In the genomic region with DNA sequence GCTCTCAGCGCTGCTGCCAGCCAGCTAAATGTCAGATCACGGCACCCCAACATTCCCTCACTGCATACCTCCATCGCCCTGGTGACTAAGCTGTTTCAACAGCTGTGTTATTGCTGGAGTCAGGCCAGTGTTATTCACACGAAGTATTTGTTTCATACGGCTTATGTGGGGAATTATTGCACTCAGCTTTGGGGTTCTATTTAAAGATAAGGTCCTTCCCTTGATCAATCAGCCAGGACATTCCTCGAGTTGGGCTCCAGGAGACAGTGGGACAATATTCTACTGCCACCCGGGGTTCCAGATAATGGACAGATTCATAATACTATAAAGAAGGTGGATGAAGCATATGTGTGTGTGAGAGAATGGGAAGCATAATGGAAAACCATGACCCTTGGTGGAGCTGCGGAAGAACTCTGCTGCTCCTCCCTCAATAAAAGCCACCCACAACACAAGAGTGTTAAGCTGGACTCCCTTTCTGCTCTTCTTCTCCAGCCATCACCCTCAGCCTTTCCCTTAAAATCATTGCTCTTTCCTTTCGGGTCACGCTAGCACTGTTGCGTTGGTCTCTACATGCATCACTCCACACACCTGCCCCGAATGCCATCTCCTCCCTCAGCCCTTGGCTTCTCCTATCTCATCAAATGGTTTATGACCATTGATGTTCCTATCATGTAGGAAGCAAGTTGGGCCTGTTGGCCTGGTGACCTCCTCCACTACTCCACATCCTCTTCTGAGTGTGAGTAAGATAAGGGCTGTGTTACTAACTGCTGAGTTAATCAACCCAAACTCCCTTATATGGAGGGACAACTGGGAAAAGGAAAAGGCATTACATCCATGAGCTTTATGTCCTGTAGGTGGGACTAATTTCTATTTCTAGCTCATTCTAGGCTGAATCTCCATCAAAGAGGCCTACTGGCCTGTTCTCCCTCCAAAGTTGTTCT, we compare ENCODE assay signal across 8 cellular contexts. TPM values are rescaled to one million over a fixed set of nuclear protein-coding genes. Genes with fewer than 3 reads are reported as not detected.
DNase-seq lines count a peak whose midpoint lies in the region; ATAC-seq and TF ChIP-seq lines count a peak whose summit lies in the region.

No MANE protein-coding gene starts in this region.

- POLR2A ChIA-PET in BJ (lab: Charles Lee), result interaction anchor here (0.7 to 1.0 kb wide), 2 partner anchors 27 to 158 kb away, joined by 3 to 4 read pairs; no protein-coding TSS in a partner anchor

- H4K20me1 ChIP-seq in neural cell (ENCODE audit: insufficient read depth), result no peaks in the 10 kb centered on the region

- H3K9ac ChIP-seq in neural cell (ENCODE audit: low read length), result peak overlapping the region; percentile 59

- H3K79me2 ChIP-seq in neural cell (replicated peaks; ENCODE audit: insufficient read depth, low read length), result no peaks in the 10 kb centered on the region

- no peaks in the 10 kb centered on the region for H3K9me2 ChIP-seq in neural cell (ENCODE audit: insufficient read depth, low read length)

- no peaks in the 10 kb centered on the region for H3K36me3 ChIP-seq in BJ (ENCODE audit: control insufficient read depth, insufficient read depth, low read length)
- H3K36me3 ChIP-seq in neural cell (ENCODE audit: insufficient read depth, low read length), result no peaks in the 10 kb centered on the region

- TF ChIP-seq CTCF in BJ (IDR thresholded peaks at IDR 0.05; ENCODE audit: insufficient read depth, low read depth, low read length), result no peak
- no peak for TF ChIP-seq CTCF in neural cell (IDR thresholded peaks at IDR 0.05; ENCODE audit: poor library complexity, severe bottlenecking)

- no peak overlapping the region for H3K4me3 ChIP-seq in BJ (ENCODE audit: low read depth, low read length)
- peak overlapping the region; percentile 52 for H3K4me3 ChIP-seq in neural cell (ENCODE audit: low read length)

- no peaks in the 10 kb centered on the region for H3K9me3 ChIP-seq in neural cell (ENCODE audit: low read length)

- TF ChIP-seq RAD21 in neural cell (conservative IDR thresholded peaks at IDR 0.05), result no peak

- H3K27me3 ChIP-seq in BJ (ENCODE audit: control insufficient read depth, insufficient read depth, low read length) (no peaks in the 10 kb centered on the region), neural cell (ENCODE audit: insufficient read depth, low read depth, low read length) (no peaks in the 10 kb centered on the region)

- no peak for ATAC-seq in GM19035 (IDR thresholded peaks at IDR 0.05; ENCODE audit: unreplicated experiment)
- no peak for ATAC-seq in HG02759 (IDR thresholded peaks at IDR 0.05; ENCODE audit: unreplicated experiment)

- H2AFZ ChIP-seq in neural cell (ENCODE audit: low read depth, low read length), result no peak overlapping the region

- DNase-seq in BJ (ENCODE audit: low read depth) (peak; percentile 57), NCI-H748 treated with DMSO at 0.1 percent for 48 hours (lab: John Stamatoyannopoulos, UW) (peak; percentile 40), epidermal melanocyte (ENCODE audit: insufficient read length, low spot score) (peak; percentile 54), activated gamma-delta T cell treated with Interleukin-2 at 50 U/mL for 16 hours (no peak)
- DNase-seq in activated T-cell treated with anti-CD3 and anti-CD28 coated beads, Interleukin-2, amount 50 U/mL, for 48 hours, result no peak

- H3K4me2 ChIP-seq in neural cell (ENCODE audit: low read length), result peak overlapping the region; percentile 46

- no peak for TF ChIP-seq EP300 in neural cell (conservative IDR thresholded peaks at IDR 0.05; ENCODE audit: poor library complexity, severe bottlenecking)

- H3F3A ChIP-seq in neural cell (ENCODE audit: insufficient read depth, low read length, poor library complexity, severe bottlenecking), result peaks cover 6% of the 10 kb centered on the region

- peak overlapping the region; percentile 90 for H3K27ac ChIP-seq in neural cell (ENCODE audit: low read length)

- CTCF ChIA-PET in BJ (lab: Yijun Ruan, JAX), result interaction anchor here (1.0 to 1.9 kb wide), 6 partner anchors 20 to 639 kb away, joined by 3 to 4 read pairs (median 4); no protein-coding TSS in a partner anchor

TF ChIP-seq in neural cell, 6 proteins besides CTCF, POLR2A, EP300 and RAD21:
- TF ChIP-seq TAF1 (IDR thresholded peaks at IDR 0.05; ENCODE audit: low read depth) (no peak), POLR2AphosphoS5 (IDR thresholded peaks at IDR 0.05) (peak; percentile 43)

RNA-seq across cellular contexts. Expression of a gene that starts 57.9 kb away (rescaled TPM):
- polyA plus RNA-seq in BJ (2011; rRNA removed), result 28.4 and 34.9 TPM in 2 replicates
- 22.4 and 29.3 TPM in 2 replicates for polyA minus RNA-seq in BJ (2011; rRNA and poly(A)+ RNA removed)
- polyA plus RNA-seq in neural cell, result 4.2 and 8.8 TPM in 2 replicates
- polyA minus RNA-seq in neural cell, result 5.3 and 5.6 TPM in 2 replicates

Comparison
In these comparisons a context has a peak if more than half of its experiments do, and no peak if none do; other contexts are left out.
1. DNase-seq: peak in BJ (single experiment), NCI-H748 treated with DMSO at 0.1 percent for 48 hours (single experiment) and epidermal melanocyte (single experiment); none in activated gamma-delta T cell treated with Interleukin-2 at 50 U/mL for 16 hours (single experiment) and activated T-cell treated with anti-CD3 and anti-CD28 coated beads, Interleukin-2, amount 50 U/mL, for 48 hours (0 of 2).